ENCODE assay signal across 8 cellular contexts in the genomic region with DNA sequence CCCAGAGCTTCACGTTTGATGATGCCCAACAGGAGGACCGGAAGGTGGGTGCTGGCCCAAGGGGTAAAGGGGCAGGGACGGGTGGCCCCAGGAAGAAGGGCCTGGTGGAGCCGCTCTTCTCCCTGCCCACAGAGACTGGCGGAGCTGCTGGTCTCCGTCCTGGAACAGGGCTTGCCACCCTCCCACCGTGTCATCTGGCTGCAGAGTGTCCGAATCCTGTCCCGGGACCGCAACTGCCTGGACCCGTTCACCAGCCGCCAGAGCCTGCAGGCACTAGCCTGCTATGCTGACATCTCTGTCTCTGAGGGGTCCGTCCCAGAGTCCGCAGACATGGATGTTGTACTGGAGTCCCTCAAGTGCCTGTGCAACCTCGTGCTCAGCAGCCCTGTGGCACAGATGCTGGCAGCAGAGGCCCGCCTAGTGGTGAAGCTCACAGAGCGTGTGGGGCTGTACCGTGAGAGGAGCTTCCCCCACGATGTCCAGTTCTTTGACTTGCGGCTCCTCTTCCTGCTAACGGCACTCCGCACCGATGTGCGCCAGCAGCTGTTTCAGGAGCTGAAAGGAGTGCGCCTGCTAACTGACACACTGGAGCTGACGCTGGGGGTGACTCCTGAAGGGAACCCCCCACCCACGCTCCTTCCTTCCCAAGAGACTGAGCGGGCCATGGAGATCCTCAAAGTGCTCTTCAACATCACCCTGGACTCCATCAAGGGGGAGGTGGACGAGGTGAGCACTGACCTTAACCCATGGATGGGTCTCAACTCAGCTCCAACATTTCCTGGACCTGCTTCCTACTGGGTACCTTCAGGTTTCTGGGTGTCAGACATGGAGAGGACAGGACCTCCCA. TPM values are rescaled to one million over a fixed set of nuclear protein-coding genes. Genes with fewer than 3 reads are reported as not detected.
DNase-seq lines count a peak whose midpoint lies in the region; FAIRE-seq and TF ChIP-seq lines count a peak whose summit lies in the region.

No MANE protein-coding gene starts in this region.

- H3K9me3 ChIP-seq in keratinocyte (ENCODE audit: control insufficient read depth, low read depth, low read length), result no peaks in the 10 kb centered on the region

- H3K27ac ChIP-seq in keratinocyte (ENCODE audit: control insufficient read depth, insufficient read depth, low read length) (peak overlapping the region; percentile 80), temporal lobe (ENCODE audit: low read depth, low read length) (peak overlapping the region; percentile 50)

- no peaks in the 10 kb centered on the region for H3K27me3 ChIP-seq in keratinocyte (ENCODE audit: control insufficient read depth, extremely low read depth, insufficient read depth, low read length)

- H2AFZ ChIP-seq in keratinocyte (ENCODE audit: control insufficient read depth, low read length), result no peak overlapping the region

- peaks cover 2% of the 10 kb centered on the region for H3K9me1 ChIP-seq in keratinocyte (ENCODE audit: control insufficient read depth, extremely low read depth, insufficient read depth, low read length)

- H3K4me3 ChIP-seq in keratinocyte (ENCODE audit: control insufficient read depth in 2 of 3, extremely low read depth in 1 of 3, insufficient read depth in 2 of 3, low read depth in 1 of 3, low read length in 3 of 3), result peak overlapping the region; percentile 89 to 94 (median 90)

- H3K9ac ChIP-seq in keratinocyte (ENCODE audit: control insufficient read depth, extremely low read depth, insufficient read depth, low read length), result peak overlapping the region; percentile 85

- H3K27ac Mint-ChIP-seq in activated T-cell treated with anti-CD3 and anti-CD28 coated beads, Interleukin-2, amount 50 U/mL, for 24 hours, result peak overlapping the region; percentile 97
- peak overlapping the region; percentile 100 for H3K27ac Mint-ChIP-seq in activated naive CD8-positive, alpha-beta T cell treated with anti-CD3 and anti-CD28 coated beads for 36 hours

- H3K9me3 Mint-ChIP-seq in activated T-cell treated with anti-CD3 and anti-CD28 coated beads, Interleukin-2, amount 50 U/mL, for 24 hours, result no peaks in the 10 kb centered on the region
- H3K9me3 Mint-ChIP-seq in activated naive CD8-positive, alpha-beta T cell treated with anti-CD3 and anti-CD28 coated beads for 36 hours, result no peaks in the 10 kb centered on the region

- no peak for DNase-seq in activated T-cell treated with anti-CD3 and anti-CD28 coated beads, Interleukin-2, amount 50 U/mL, for 24 hours
- no peak for DNase-seq in activated T-cell treated with anti-CD3 and anti-CD28 coated beads, Interleukin-2, amount 50 U/mL, for 48 hours
- DNase-seq in activated naive CD8-positive, alpha-beta T cell treated with anti-CD3 and anti-CD28 coated beads for 36 hours, result no peak
- DNase-seq in keratinocyte (ENCODE audit: low read depth, low spot score) (no peak), iPS-NIHi11 (ENCODE audit: low spot score) (no peak), RCC 7860 (ENCODE audit: low spot score) (no peak), dedifferentiated amniotic fluid mesenchymal stem cell (ENCODE audit: extremely low spot score) (no peak)

- peaks cover 43 to 66% of the 10 kb centered on the region in 2 experiments for H3K36me3 ChIP-seq in keratinocyte (ENCODE audit: control insufficient read depth in 2 of 2, extremely low read depth in 1 of 2, insufficient read depth in 2 of 2, low read length in 2 of 2)

- peak overlapping the region; percentile 99 for H3K4me3 Mint-ChIP-seq in activated T-cell treated with anti-CD3 and anti-CD28 coated beads, Interleukin-2, amount 50 U/mL, for 24 hours
- peak overlapping the region; percentile 99 for H3K4me3 Mint-ChIP-seq in activated naive CD8-positive, alpha-beta T cell treated with anti-CD3 and anti-CD28 coated beads for 36 hours

- no peak for TF ChIP-seq CTCF in keratinocyte (optimal IDR thresholded peaks at IDR 0.05 in 1 of 3, IDR thresholded peaks at IDR 0.05 in 1 of 3, conservative IDR thresholded peaks at IDR 0.05 in 1 of 3; ENCODE audit: extremely low read depth in 1 of 3, insufficient read depth in 2 of 3, low read length in 3 of 3)

- dilution Hi-C loops in keratinocyte (cut with MboI; ENCODE audit: extremely low pct_ligation_motif_present, low sequenced_read_pairs), result no loop called here

- H3K27me3 Mint-ChIP-seq in activated T-cell treated with anti-CD3 and anti-CD28 coated beads, Interleukin-2, amount 50 U/mL, for 24 hours, result no peaks in the 10 kb centered on the region
- H3K27me3 Mint-ChIP-seq in activated naive CD8-positive, alpha-beta T cell treated with anti-CD3 and anti-CD28 coated beads for 36 hours, result no peaks in the 10 kb centered on the region

- peaks cover 10% of the 10 kb centered on the region for H4K20me1 ChIP-seq in keratinocyte (ENCODE audit: control insufficient read depth, extremely low read depth, insufficient read depth, low read length)

- peaks cover 24% of the 10 kb centered on the region for H3K4me1 ChIP-seq in keratinocyte (ENCODE audit: control insufficient read depth, extremely low read depth, insufficient read depth, low read length)

- FAIRE-seq in keratinocyte (lab: Jason Lieb, UNC), result no peak
- no peak for FAIRE-seq in RCC 7860 (lab: Jason Lieb, UNC)

- H3K79me2 ChIP-seq in keratinocyte (ENCODE audit: control insufficient read depth, insufficient read depth, low read length), result peaks cover 72% of the 10 kb centered on the region

- H3K4me1 Mint-ChIP-seq in activated T-cell treated with anti-CD3 and anti-CD28 coated beads, Interleukin-2, amount 50 U/mL, for 24 hours (ENCODE audit: low read depth), result peaks cover 40% of the 10 kb centered on the region
- peaks cover 28% of the 10 kb centered on the region for H3K4me1 Mint-ChIP-seq in activated naive CD8-positive, alpha-beta T cell treated with anti-CD3 and anti-CD28 coated beads for 36 hours

- peaks cover 92% of the 10 kb centered on the region for H3K36me3 Mint-ChIP-seq in activated T-cell treated with anti-CD3 and anti-CD28 coated beads, Interleukin-2, amount 50 U/mL, for 24 hours (ENCODE audit: low read depth)
- H3K36me3 Mint-ChIP-seq in activated naive CD8-positive, alpha-beta T cell treated with anti-CD3 and anti-CD28 coated beads for 36 hours, result peaks cover 39% of the 10 kb centered on the region

- H3K4me2 ChIP-seq in keratinocyte (ENCODE audit: control insufficient read depth, extremely low read depth, insufficient read depth, low read depth, low read length), result peak overlapping the region; percentile 98

RNA-seq across cellular contexts. Expression of a gene that starts 2.0 kb away (rescaled TPM):
- 100 to 1,000 TPM; 105 to 111 TPM for total RNA-seq in activated naive CD8-positive, alpha-beta T cell treated with anti-CD3 and anti-CD28 coated beads for 36 hours
- polyA plus RNA-seq in keratinocyte, result 120 to 196 TPM (median 129 TPM) in 3 replicates
- polyA plus RNA-seq in keratinocyte (2011; ENCODE audit: low read depth), result 16.1 TPM
- polyA plus RNA-seq in keratinocyte (2011; cell fraction: cytosol; rRNA removed), result 130 and 138 TPM in 2 replicates
- polyA plus RNA-seq in keratinocyte (2011; cell fraction: nucleus; rRNA removed), result 218 and 272 TPM in 2 replicates
- polyA plus RNA-seq in keratinocyte (2012; ENCODE audit: low replicate concordance), result 72.8 and 112 TPM in 2 replicates
- 179 to 492 TPM (median 229 TPM) in 3 replicates for polyA minus RNA-seq in keratinocyte
- polyA minus RNA-seq in keratinocyte (2011; cell fraction: cytosol; rRNA and poly(A)+ RNA removed), result 194 TPM
- polyA minus RNA-seq in keratinocyte (2011; cell fraction: nucleus; rRNA and poly(A)+ RNA removed), result 132 and 151 TPM in 2 replicates
- 66.9 TPM for total RNA-seq in temporal lobe

RNA-seq across cellular contexts. Expression of a gene that starts 2.3 kb away (rescaled TPM):
- total RNA-seq in activated naive CD8-positive, alpha-beta T cell treated with anti-CD3 and anti-CD28 coated beads for 36 hours, result 10 to 100 TPM; 44.0 to 45.5 TPM
- 27.0 to 44.8 TPM (median 36.6 TPM) in 3 replicates for polyA plus RNA-seq in keratinocyte
- 21.8 TPM for polyA plus RNA-seq in keratinocyte (2011; ENCODE audit: low read depth)
- 36.2 and 40.9 TPM in 2 replicates for polyA plus RNA-seq in keratinocyte (2011; cell fraction: cytosol; rRNA removed)
- polyA plus RNA-seq in keratinocyte (2011; cell fraction: nucleus; rRNA removed), result 45.5 and 54.8 TPM in 2 replicates
- 21.0 and 26.0 TPM in 2 replicates for polyA plus RNA-seq in keratinocyte (2012; ENCODE audit: low replicate concordance)
- 34.3 to 70.7 TPM (median 42.7 TPM) in 3 replicates for polyA minus RNA-seq in keratinocyte
- polyA minus RNA-seq in keratinocyte (2011; cell fraction: cytosol; rRNA and poly(A)+ RNA removed), result 23.6 TPM
- polyA minus RNA-seq in keratinocyte (2011; cell fraction: nucleus; rRNA and poly(A)+ RNA removed), result 12.5 and 22.6 TPM in 2 replicates
- 6.6 TPM for total RNA-seq in temporal lobe

RNA-seq across cellular contexts. Expression of a gene that starts 16.6 kb away (rescaled TPM):
- not detected for total RNA-seq in activated naive CD8-positive, alpha-beta T cell treated with anti-CD3 and anti-CD28 coated beads for 36 hours
- polyA plus RNA-seq in keratinocyte, result not detected in 3 replicates
- not detected for polyA plus RNA-seq in keratinocyte (2011; ENCODE audit: low read depth)
- not detected in 2 replicates for polyA plus RNA-seq in keratinocyte (2011; cell fraction: cytosol; rRNA removed)
- polyA plus RNA-seq in keratinocyte (2011; cell fraction: nucleus; rRNA removed), result not detected in 2 replicates
- polyA plus RNA-seq in keratinocyte (2012; ENCODE audit: low replicate concordance), result not detected in 2 replicates
- polyA minus RNA-seq in keratinocyte, result not detected in 3 replicates
- not detected for polyA minus RNA-seq in keratinocyte (2011; cell fraction: cytosol; rRNA and poly(A)+ RNA removed)
- polyA minus RNA-seq in keratinocyte (2011; cell fraction: nucleus; rRNA and poly(A)+ RNA removed), result not detected in 2 replicates
- total RNA-seq in temporal lobe, result not detected

RNA-seq across cellular contexts. Expression of a gene that starts 26.6 kb away (rescaled TPM):
- total RNA-seq in activated naive CD8-positive, alpha-beta T cell treated with anti-CD3 and anti-CD28 coated beads for 36 hours, result 10 to 100 TPM; 18.6 to 20.5 TPM
- 11.2 to 13.7 TPM (median 12.6 TPM) in 3 replicates for polyA plus RNA-seq in keratinocyte
- 6.5 TPM for polyA plus RNA-seq in keratinocyte (2011; ENCODE audit: low read depth)
- 6.5 and 10.6 TPM in 2 replicates for polyA plus RNA-seq in keratinocyte (2011; cell fraction: cytosol; rRNA removed)
- 45.5 and 45.7 TPM in 2 replicates for polyA plus RNA-seq in keratinocyte (2011; cell fraction: nucleus; rRNA removed)
- polyA plus RNA-seq in keratinocyte (2012; ENCODE audit: low replicate concordance), result 10.8 and 13.8 TPM in 2 replicates
- 9.1 to 15.1 TPM (median 13.0 TPM) in 3 replicates for polyA minus RNA-seq in keratinocyte
- 7.1 TPM for polyA minus RNA-seq in keratinocyte (2011; cell fraction: cytosol; rRNA and poly(A)+ RNA removed)
- 7.7 and 10.3 TPM in 2 replicates for polyA minus RNA-seq in keratinocyte (2011; cell fraction: nucleus; rRNA and poly(A)+ RNA removed)
- total RNA-seq in temporal lobe, result 12.3 TPM

RNA-seq across cellular contexts. Expression of a gene that starts 27.3 kb away (rescaled TPM):
- 100 to 1,000 TPM; 235 to 239 TPM for total RNA-seq in activated naive CD8-positive, alpha-beta T cell treated with anti-CD3 and anti-CD28 coated beads for 36 hours
- polyA plus RNA-seq in keratinocyte, result 165 to 221 TPM (median 184 TPM) in 3 replicates
- 121 TPM for polyA plus RNA-seq in keratinocyte (2011; ENCODE audit: low read depth)
- polyA plus RNA-seq in keratinocyte (2011; cell fraction: cytosol; rRNA removed), result 141 and 146 TPM in 2 replicates
- polyA plus RNA-seq in keratinocyte (2011; cell fraction: nucleus; rRNA removed), result 134 and 140 TPM in 2 replicates
- polyA plus RNA-seq in keratinocyte (2012; ENCODE audit: low replicate concordance), result 110 and 192 TPM in 2 replicates
- 84.0 to 98.0 TPM (median 92.6 TPM) in 3 replicates for polyA minus RNA-seq in keratinocyte
- polyA minus RNA-seq in keratinocyte (2011; cell fraction: cytosol; rRNA and poly(A)+ RNA removed), result 78.8 TPM
- polyA minus RNA-seq in keratinocyte (2011; cell fraction: nucleus; rRNA and poly(A)+ RNA removed), result 49.9 and 56.8 TPM in 2 replicates
- 73.0 TPM for total RNA-seq in temporal lobe
